8 cellular contexts compared by ENCODE assay signal in genomic region chr2:10810175-10811161, GRCh38. TPM values are rescaled to one million over a fixed set of nuclear protein-coding genes. Genes with fewer than 3 reads are reported as not detected.
DNase-seq lines count a peak whose midpoint lies in the region; ATAC-seq and TF ChIP-seq lines count a peak whose summit lies in the region.

No MANE protein-coding gene starts in this region.

- H3K79me2 ChIP-seq in SU-DHL-6 (ENCODE audit: insufficient read depth, low read length), result peaks cover 68% of the 10 kb centered on the region

- no peaks in the 10 kb centered on the region for H3K9me3 ChIP-seq in SU-DHL-6 (ENCODE audit: insufficient read depth, low read length)

- peaks cover 10% of the 10 kb centered on the region for H3K36me3 Mint-ChIP-seq in activated naive CD4-positive, alpha-beta T cell treated with anti-CD3 and anti-CD28 coated beads, Interleukin-2, amount 50 U/mL, for 24 hours

- H4K20me1 ChIP-seq in SU-DHL-6 (ENCODE audit: low read depth, low read length), result peaks cover 25% of the 10 kb centered on the region

- H3K9me2 ChIP-seq in SU-DHL-6 (replicated peaks; ENCODE audit: insufficient read depth, low read length), result no peaks in the 10 kb centered on the region

- H3K27me3 Mint-ChIP-seq in activated naive CD4-positive, alpha-beta T cell treated with anti-CD3 and anti-CD28 coated beads, Interleukin-2, amount 50 U/mL, for 24 hours, result no peaks in the 10 kb centered on the region
- H3K27me3 Mint-ChIP-seq in stimulated activated naive CD8-positive, alpha-beta T cell treated with anti-CD3 and anti-CD28 coated beads, Interleukin-15, amount 100 ng/mL, for 72 hours, result no peaks in the 10 kb centered on the region

- no peaks in the 10 kb centered on the region for H3K9me3 Mint-ChIP-seq in activated naive CD4-positive, alpha-beta T cell treated with anti-CD3 and anti-CD28 coated beads, Interleukin-2, amount 50 U/mL, for 24 hours
- H3K9me3 Mint-ChIP-seq in stimulated activated naive CD8-positive, alpha-beta T cell treated with anti-CD3 and anti-CD28 coated beads, Interleukin-15, amount 100 ng/mL, for 72 hours, result no peaks in the 10 kb centered on the region

- peaks cover 29% of the 10 kb centered on the region for H3K36me3 ChIP-seq in SU-DHL-6 (ENCODE audit: low read length)

- peak; percentile 21 for ATAC-seq in HG03139 (IDR thresholded peaks at IDR 0.05; ENCODE audit: unreplicated experiment)
- ATAC-seq in stimulated activated naive CD8-positive, alpha-beta T cell treated with anti-CD3 and anti-CD28 coated beads, Interleukin-15, amount 100 ng/mL, for 72 hours, result peak; percentile 41

- DNase-seq in activated naive CD4-positive, alpha-beta T cell treated with Interleukin-2 at 50 U/mL for 16 hours, result no peak
- DNase-seq in fibroblast of villous mesenchyme (ENCODE audit: low read depth) (peak; percentile 60), T1000 (lab: John Stamatoyannopoulos, UW) (no peak), Kasumi-1 (lab: John Stamatoyannopoulos, UW) (no peak)
- DNase-seq in stimulated activated naive CD8-positive, alpha-beta T cell treated with anti-CD3 and anti-CD28 coated beads, Interleukin-15, amount 100 ng/mL, for 72 hours, result no peak

- H3K4me3 ChIP-seq in SU-DHL-6 (ENCODE audit: insufficient read depth, low read length, poor library complexity, severe bottlenecking), result peak overlapping the region; percentile 65
- peak overlapping the region; percentile 81 for H3K4me3 ChIP-seq in fibroblast of villous mesenchyme (ENCODE audit: low read depth, low read length)

- peak overlapping the region; percentile 77 for H3K27ac Mint-ChIP-seq in activated naive CD4-positive, alpha-beta T cell treated with anti-CD3 and anti-CD28 coated beads, Interleukin-2, amount 50 U/mL, for 24 hours
- peak overlapping the region; percentile 34 to 94 for H3K27ac Mint-ChIP-seq in stimulated activated naive CD8-positive, alpha-beta T cell treated with anti-CD3 and anti-CD28 coated beads, Interleukin-15, amount 100 ng/mL, for 72 hours

- H3K9ac ChIP-seq in SU-DHL-6 (ENCODE audit: low read length), result peak overlapping the region; percentile 97

- H3K27me3 ChIP-seq in SU-DHL-6 (ENCODE audit: low read length), result no peaks in the 10 kb centered on the region

- peaks cover 42% of the 10 kb centered on the region for H3K4me1 Mint-ChIP-seq in activated naive CD4-positive, alpha-beta T cell treated with anti-CD3 and anti-CD28 coated beads, Interleukin-2, amount 50 U/mL, for 24 hours
- H3K4me1 Mint-ChIP-seq in stimulated activated naive CD8-positive, alpha-beta T cell treated with anti-CD3 and anti-CD28 coated beads, Interleukin-15, amount 100 ng/mL, for 72 hours, result peaks cover 47% of the 10 kb centered on the region

- TF ChIP-seq CTCF in SU-DHL-6 (IDR thresholded peaks at IDR 0.05; ENCODE audit: insufficient read depth, low read length, poor library complexity, severe bottlenecking) (no peak), fibroblast of villous mesenchyme (IDR thresholded peaks at IDR 0.05; ENCODE audit: insufficient read depth, low read depth, low read length) (no peak)

- peak overlapping the region; percentile 79 for H3K4me2 ChIP-seq in SU-DHL-6 (ENCODE audit: low read depth, low read length, poor library complexity, severe bottlenecking)

- peaks cover 16% of the 10 kb centered on the region for H3F3A ChIP-seq in SU-DHL-6 (ENCODE audit: insufficient read depth)

- peak overlapping the region; percentile 93 for H3K4me3 Mint-ChIP-seq in activated naive CD4-positive, alpha-beta T cell treated with anti-CD3 and anti-CD28 coated beads, Interleukin-2, amount 50 U/mL, for 24 hours
- peak overlapping the region; percentile 86 to 90 for H3K4me3 Mint-ChIP-seq in stimulated activated naive CD8-positive, alpha-beta T cell treated with anti-CD3 and anti-CD28 coated beads, Interleukin-15, amount 100 ng/mL, for 72 hours

- H3K27ac ChIP-seq in SU-DHL-6 (ENCODE audit: low read depth, low read length), result peak overlapping the region; percentile 69

- no peak overlapping the region for H2AFZ ChIP-seq in SU-DHL-6 (ENCODE audit: low read depth, low read length, severe bottlenecking)

RNA-seq across cellular contexts. Expression of gene PDIA6, which starts 2.1 kb away (rescaled TPM):
- 276 and 412 TPM in 2 replicates for total RNA-seq in fibroblast of villous mesenchyme
